Comparison of ENCODE assay signal across 11 cellular contexts in the genomic region with DNA sequence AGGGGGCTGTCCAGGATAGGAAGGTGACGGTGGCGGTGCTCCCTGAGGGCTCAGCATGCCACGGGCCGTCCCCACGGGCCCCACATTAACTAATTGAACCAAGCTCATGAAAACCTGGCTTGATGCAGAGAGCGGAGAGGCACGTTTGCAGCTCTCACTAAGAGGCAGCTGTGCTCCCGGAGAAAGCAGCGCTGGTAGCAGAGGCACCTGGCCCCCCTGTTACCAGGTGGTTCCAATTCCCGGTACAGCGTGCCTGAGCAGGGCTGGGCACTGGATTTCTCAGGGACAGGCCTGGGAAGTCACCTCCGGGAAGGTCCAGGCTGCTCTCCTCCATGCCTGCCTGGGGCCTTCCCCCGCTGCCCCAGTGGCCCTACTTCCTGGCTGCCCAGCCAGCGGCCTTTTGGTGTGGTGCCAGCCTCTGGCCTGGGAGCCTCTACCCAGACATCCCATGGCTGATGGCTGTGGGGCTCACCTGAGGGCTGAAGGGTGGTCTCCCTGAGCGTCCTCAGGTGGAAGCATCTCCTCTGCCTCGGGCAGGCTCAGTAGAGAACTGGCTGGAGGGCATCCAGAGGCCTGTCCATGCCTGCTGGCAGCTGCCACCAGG. TPM values are rescaled to one million over a fixed set of nuclear protein-coding genes. Genes with fewer than 3 reads are reported as not detected.
DNase-seq lines count a peak whose midpoint lies in the region; ATAC-seq and TF ChIP-seq lines count a peak whose summit lies in the region.
"Had no signal": no experiment of that assay in that cellular context is flagged by ENCODE, and none has a peak within 500 bp of the region (broad histone marks: within the 10 kb centered on the region; RNA-seq: fewer than 3 reads in every experiment).

No MANE protein-coding gene starts in this region.

- ATAC-seq in central memory CD8-positive, alpha-beta T cell (replicated peaks; ENCODE audit: extremely low read depth, poor library complexity, severe bottlenecking): no peak
- ATAC-seq in gastroesophageal sphincter: no peak
- ATAC-seq in GM19324 (IDR thresholded peaks at IDR 0.05; ENCODE audit: low FRiP score, unreplicated experiment): no peak

- H3K4me2 ChIP-seq in neural progenitor cell: no peak overlapping the region
- H3K4me2 ChIP-seq: PC-9 had no signal

- no peaks in the 10 kb centered on the region for H3K9me3 Mint-ChIP-seq in central memory CD8-positive, alpha-beta T cell
- H3K9me3 Mint-ChIP-seq in neural progenitor cell: peaks cover 10% of the 10 kb centered on the region

- peak overlapping the region; percentile 61 to 74 for H3K9ac ChIP-seq in mucosa of rectum (ENCODE audit: low read depth in 1 of 2, low read length in 2 of 2)
- no peak overlapping the region for H3K9ac ChIP-seq in neural progenitor cell
- H3K9ac ChIP-seq: GM23248 had no signal

- TF ChIP-seq EP300 in gastroesophageal sphincter (IDR thresholded peaks at IDR 0.05): no peak

- H3K9me3 ChIP-seq in mucosa of rectum (ENCODE audit: control insufficient read depth in 2 of 2, low read length in 2 of 2) (no peaks in the 10 kb centered on the region), neural progenitor cell (ENCODE audit: low read depth) (no peaks in the 10 kb centered on the region), gastroesophageal sphincter (peaks cover 0 to 10% (median 0%) of the 10 kb centered on the region in 3 donors)

- no peaks in the 10 kb centered on the region for H3F3A ChIP-seq in neural progenitor cell (ENCODE audit: low read depth)

- H3K4me1 ChIP-seq in mucosa of rectum (ENCODE audit: control insufficient read depth in 2 of 2, insufficient read depth in 2 of 2, low read length in 2 of 2): peaks cover 32 to 35% of the 10 kb centered on the region in 2 donors
- no peaks in the 10 kb centered on the region for H3K4me1 ChIP-seq in neural progenitor cell
- peaks cover 0 to 34% (median 0%) of the 10 kb centered on the region in 3 donors for H3K4me1 ChIP-seq in gastroesophageal sphincter

- H3K36me3 ChIP-seq in mucosa of rectum (ENCODE audit: control insufficient read depth in 2 of 2, insufficient read depth in 2 of 2, low read length in 2 of 2): no peaks in the 10 kb centered on the region
- no peaks in the 10 kb centered on the region for H3K36me3 ChIP-seq in neural progenitor cell
- H3K36me3 ChIP-seq in gastroesophageal sphincter: no peaks in the 10 kb centered on the region

- no CpG with 5 or more reads among the region's 16 CpGs for WGBS in gastroesophageal sphincter (ENCODE audit: low coverage in 1 of 2), 2 donors

- no peaks in the 10 kb centered on the region for H3K27me3 ChIP-seq in mucosa of rectum (ENCODE audit: control insufficient read depth in 2 of 2, insufficient read depth in 2 of 2, low read length in 2 of 2)
- H3K27me3 ChIP-seq in neural progenitor cell: peaks cover 98% of the 10 kb centered on the region
- peaks cover 95% of the 10 kb centered on the region for H3K27me3 ChIP-seq in gastroesophageal sphincter

- TF ChIP-seq CTCF in neural progenitor cell (IDR thresholded peaks at IDR 0.05) (no peak), gastroesophageal sphincter (IDR thresholded peaks at IDR 0.05) (no peak)

- no peaks in the 10 kb centered on the region for H4K20me1 ChIP-seq in neural progenitor cell (ENCODE audit: low read depth)

- peak overlapping the region; percentile 23 to 34 for H3K27ac ChIP-seq in mucosa of rectum (ENCODE audit: low read depth in 2 of 2, low read length in 2 of 2)
- no peak overlapping the region for H3K27ac ChIP-seq in neural progenitor cell
- H3K27ac ChIP-seq in gastroesophageal sphincter: no peak overlapping the region
- H3K27ac ChIP-seq: GM23248, PC-9 had no signal

- H3K4me3 ChIP-seq in mucosa of rectum (ENCODE audit: low read length in 2 of 2) (peak overlapping the region; percentile 63 to 70), neural progenitor cell (no peak overlapping the region), gastroesophageal sphincter (peak overlapping the region in 1 of 2 donors; percentile 42)
- H3K4me3 ChIP-seq: GM23248, PC-9 had no signal

- H3K4me1 Mint-ChIP-seq in central memory CD8-positive, alpha-beta T cell: peaks cover 32% of the 10 kb centered on the region
- H3K4me1 Mint-ChIP-seq in neural progenitor cell: no peaks in the 10 kb centered on the region

- H3K36me3 Mint-ChIP-seq in central memory CD8-positive, alpha-beta T cell (ENCODE audit: insufficient read depth): peaks cover 2% of the 10 kb centered on the region
- no peaks in the 10 kb centered on the region for H3K36me3 Mint-ChIP-seq in neural progenitor cell

- no peak overlapping the region for H2AFZ ChIP-seq in neural progenitor cell (replicated peaks)
- H2AFZ ChIP-seq: GM23248, PC-9 had no signal

- no peak for TF ChIP-seq POLR2A in gastroesophageal sphincter (IDR thresholded peaks at IDR 0.05)

- no peaks in the 10 kb centered on the region for H3K79me2 ChIP-seq in neural progenitor cell (ENCODE audit: low read depth)

- peak; percentile 23 for DNase-seq in stimulated activated CD4-positive, alpha-beta T cell treated with anti-CD3 and anti-CD28 coated beads, Interleukin-15, amount 100 ng/mL, for 24 hours
- no peak for DNase-seq in stimulated activated CD4-positive, alpha-beta T cell treated with anti-CD3 and anti-CD28 coated beads, Interleukin-4, amount 100 ng/mL, for 4 hours
- DNase-seq in central memory CD8-positive, alpha-beta T cell (ENCODE audit: low spot score in 2 of 2): no peak
- DNase-seq in neural progenitor cell (ENCODE audit: low spot score) (no peak), AG08396 (ENCODE audit: low spot score) (no peak)
- DNase-seq: effector CD4-positive, alpha-beta T cell; GM23248; PC-9 had no signal

- H3K4me3 Mint-ChIP-seq in central memory CD8-positive, alpha-beta T cell: peak overlapping the region; percentile 87
- H3K4me3 Mint-ChIP-seq in neural progenitor cell: no peak overlapping the region

- H3K27me3 Mint-ChIP-seq in central memory CD8-positive, alpha-beta T cell: peaks cover 16% of the 10 kb centered on the region
- H3K27me3 Mint-ChIP-seq in neural progenitor cell (ENCODE audit: insufficient read depth, low read depth): peaks cover 45% of the 10 kb centered on the region

- no peak overlapping the region for H3K27ac Mint-ChIP-seq in central memory CD8-positive, alpha-beta T cell (ENCODE audit: low read depth)
- no peak overlapping the region for H3K27ac Mint-ChIP-seq in neural progenitor cell

RNA-seq across cellular contexts. Expression of a gene that starts 1.2 kb away (rescaled TPM):
- total RNA-seq in neural progenitor cell (ENCODE audit: low replicate concordance) (0.11 and 0.99 TPM in 2 replicates), gastroesophageal sphincter (10 to 100 TPM in 1 of 4 donors, 1 to 10 TPM in 3; 2.6 to 12.7 (median 4.9) TPM)
- total RNA-seq: GM23248, PC-9 had no signal

RNA-seq across cellular contexts. Expression of a gene that starts 1.7 kb away (rescaled TPM):
- total RNA-seq in neural progenitor cell (ENCODE audit: low replicate concordance): 0.34 TPM in 1 of 2 replicates, not detected in the other
- not detected for total RNA-seq in gastroesophageal sphincter
- total RNA-seq: GM23248, PC-9 had no signal

RNA-seq across cellular contexts. Expression of a gene that starts 45.5 kb away (rescaled TPM):
- 11.1 and 30.2 TPM in 2 replicates for total RNA-seq in neural progenitor cell (ENCODE audit: low replicate concordance)
- 10 to 100 TPM; 54.8 to 70.2 (median 66.3) TPM for total RNA-seq in gastroesophageal sphincter

Comparison
In these comparisons a context has a peak if more than half of its experiments do, and no peak if none do; other contexts are left out.
1. H3K27ac ChIP-seq: peak in mucosa of rectum (2 of 2); none in neural progenitor cell (single experiment) and gastroesophageal sphincter (0 of 4).